ENCODE assay signal across 22 cellular contexts in genomic region chr7:90165724-90166123, GRCh38. TPM values are rescaled to one million over a fixed set of nuclear protein-coding genes. Genes with fewer than 3 reads are reported as not detected.
A peak's percentile ranks its signal among the peaks of the same experiment; 100 is the strongest.
DNase-seq lines count a peak whose midpoint lies in the region; TF ChIP-seq lines count a peak whose summit lies in the region.
"Had no signal": no experiment of that assay in that cellular context is flagged by ENCODE, and none has a peak within 500 bp of the region (broad histone marks: within the 10 kb centered on the region; RNA-seq: fewer than 3 reads in every experiment).

No MANE protein-coding gene starts in this region.

- H3K4me2 ChIP-seq in mesenchymal stem cell (ENCODE audit: low read length, poor library complexity, severe bottlenecking) = no peak overlapping the region
- H3K4me2 ChIP-seq: PC-9 had no signal

- WGBS in mesenchymal stem cell = 92% methylated on average over 1 of the region's 2 CpGs

- H3K18ac ChIP-seq in mesenchymal stem cell (ENCODE audit: low read depth in 1 of 2, low read length in 2 of 2) = no peak overlapping the region

- H3K4me3 ChIP-seq in mesenchymal stem cell (ENCODE audit: insufficient read depth in 1 of 2, low read depth in 1 of 2, low read length in 2 of 2) = no peak overlapping the region
- no peak overlapping the region for H3K4me3 ChIP-seq in tibial artery
- H3K4me3 ChIP-seq: MG63, PC-9, SK-N-MC had no signal

- peaks cover 0 to 51% of the 10 kb centered on the region in 2 experiments for H3K36me3 ChIP-seq in mesenchymal stem cell (ENCODE audit: control insufficient read depth in 1 of 2, insufficient read depth in 2 of 2, low read depth in 1 of 2, low read length in 2 of 2)
- H3K36me3 ChIP-seq in tibial artery = peaks cover 0 to 4% (median 0%) of the 10 kb centered on the region in 3 donors

- H2AFZ ChIP-seq in mesenchymal stem cell (ENCODE audit: low read depth, low read length) = no peak overlapping the region
- H2AFZ ChIP-seq: PC-9 had no signal

- no peaks in the 10 kb centered on the region for H3K4me1 ChIP-seq in mesenchymal stem cell (ENCODE audit: control insufficient read depth, insufficient read depth, low read depth, low read length)
- H3K4me1 ChIP-seq in tibial artery = no peaks in the 10 kb centered on the region

- no peak overlapping the region for H3K14ac ChIP-seq in mesenchymal stem cell (ENCODE audit: low read length in 2 of 2)

- H2BK120ac ChIP-seq in mesenchymal stem cell (ENCODE audit: low read depth, low read length) = no peak overlapping the region

- peak; percentile 2 for DNase-seq in DMS79 treated with DMSO at 0.1 percent for 48 hours (lab: John Stamatoyannopoulos, UW)
- no peak for DNase-seq in DMS79 (lab: John Stamatoyannopoulos, UW)
- peak; percentile 27 for DNase-seq in mucosa of gallbladder (ENCODE audit: low spot score)
- no peak for DNase-seq in HPDE6-E6E7 (ENCODE audit: extremely low spot score)
- no peak for DNase-seq in DMS114 treated with DMSO at 0.1 percent for 48 hours (lab: John Stamatoyannopoulos, UW; ENCODE audit: unreplicated experiment)
- DNase-seq in mesenchymal stem cell = no peak
- no peak for DNase-seq in tibial artery
- DNase-seq: 8988T; C1 segment of cervical spinal cord; CD8-positive, alpha-beta T cell; DMS153; GDM1; MG63; NCI-H146; NCI-H2029 treated with DMSO at 0.1 percent for 48 hours; NCI-H2171 treated with DMSO at 0.1 percent for 48 hours; NCI-H526 treated with DMSO at 0.1 percent for 48 hours; PC-9; SHP77 treated with DMSO at 0.1 percent for 48 hours had no signal

- no peak overlapping the region for H3K9ac ChIP-seq in mesenchymal stem cell (ENCODE audit: low read length)

- peaks cover 0 to 17% of the 10 kb centered on the region in 2 experiments for H3K27me3 ChIP-seq in mesenchymal stem cell (ENCODE audit: control insufficient read depth in 1 of 2, insufficient read depth in 1 of 2, low read length in 2 of 2)
- H3K27me3 ChIP-seq in tibial artery = no peaks in the 10 kb centered on the region
- H3K27me3 ChIP-seq: MG63 had no signal

- H3K27ac ChIP-seq in VCaP (peak overlapping the region; percentile 44), mesenchymal stem cell (ENCODE audit: low read length, poor library complexity, severe bottlenecking) (no peak overlapping the region), tibial artery (no peak overlapping the region)
- H3K27ac ChIP-seq: PC-9, RWPE1 had no signal

- H3K4ac ChIP-seq in mesenchymal stem cell (ENCODE audit: low read depth in 1 of 2, low read length in 2 of 2) = no peak overlapping the region

- intact Hi-C loops in tibial artery (cut with DNase I; ENCODE audit: low total_unique reads) = no loop called here

- H2BK12ac ChIP-seq in mesenchymal stem cell (ENCODE audit: low read length in 2 of 2) = no peak overlapping the region

- H2AK5ac ChIP-seq in mesenchymal stem cell (ENCODE audit: low read length, severe bottlenecking) = no peak overlapping the region

- H3K9me3 ChIP-seq in mesenchymal stem cell (ENCODE audit: control insufficient read depth, low read length) = peaks cover 3% of the 10 kb centered on the region
- no peaks in the 10 kb centered on the region for H3K9me3 ChIP-seq in tibial artery

- H2BK15ac ChIP-seq in mesenchymal stem cell (ENCODE audit: low read depth, poor library complexity, severe bottlenecking) = no peak overlapping the region

- no peak overlapping the region for H2BK5ac ChIP-seq in mesenchymal stem cell (ENCODE audit: low read depth, low read length, poor library complexity, severe bottlenecking)

- H3K79me1 ChIP-seq in mesenchymal stem cell (replicated peaks; ENCODE audit: low read length, poor library complexity, severe bottlenecking) = no peaks in the 10 kb centered on the region

- H4K91ac ChIP-seq in mesenchymal stem cell (ENCODE audit: low read length) = no peak overlapping the region

- H3K23ac ChIP-seq in mesenchymal stem cell (ENCODE audit: low read length in 2 of 2) = no peak overlapping the region

- no peak overlapping the region for H4K8ac ChIP-seq in mesenchymal stem cell (ENCODE audit: low read length)

- TF ChIP-seq CTCF in VCaP (conservative IDR thresholded peaks at IDR 0.05) (peak; percentile 23; the same call in 1 of the 2 replicates), tibial artery (IDR thresholded peaks at IDR 0.05) (no peak)

RNA-seq across cellular contexts. Expression of gene STEAP1, which starts 11.5 kb away (rescaled TPM):
- total RNA-seq in mucosa of gallbladder = 13.1 TPM
- not detected for polyA plus RNA-seq in mesenchymal stem cell (2013, experiment 1 of 2)
- 0.12 TPM for polyA plus RNA-seq in mesenchymal stem cell (2013, experiment 2 of 2)
- total RNA-seq: CD8-positive, alpha-beta T cell had no signal

RNA-seq across cellular contexts. Expression of gene STEAP2, which starts 45.8 kb away (rescaled TPM):
- 29.9 TPM for total RNA-seq in mucosa of gallbladder
- 0.04 TPM for polyA plus RNA-seq in mesenchymal stem cell (2013, experiment 1 of 2)
- under 0.01 TPM for polyA plus RNA-seq in mesenchymal stem cell (2013, experiment 2 of 2)
- total RNA-seq: CD8-positive, alpha-beta T cell had no signal

Comparison
In these comparisons a context has a peak if more than half of its experiments do, and no peak if none do; other contexts are left out.
1. DNase-seq: peak in DMS79 treated with DMSO at 0.1 percent for 48 hours (single experiment) and mucosa of gallbladder (single experiment); none in DMS79 (single experiment), HPDE6-E6E7 (single experiment), DMS114 treated with DMSO at 0.1 percent for 48 hours (single experiment), mesenchymal stem cell (single experiment) and tibial artery (0 of 2).